Comparison of ENCODE assay signal across 14 cellular contexts in the genomic region with DNA sequence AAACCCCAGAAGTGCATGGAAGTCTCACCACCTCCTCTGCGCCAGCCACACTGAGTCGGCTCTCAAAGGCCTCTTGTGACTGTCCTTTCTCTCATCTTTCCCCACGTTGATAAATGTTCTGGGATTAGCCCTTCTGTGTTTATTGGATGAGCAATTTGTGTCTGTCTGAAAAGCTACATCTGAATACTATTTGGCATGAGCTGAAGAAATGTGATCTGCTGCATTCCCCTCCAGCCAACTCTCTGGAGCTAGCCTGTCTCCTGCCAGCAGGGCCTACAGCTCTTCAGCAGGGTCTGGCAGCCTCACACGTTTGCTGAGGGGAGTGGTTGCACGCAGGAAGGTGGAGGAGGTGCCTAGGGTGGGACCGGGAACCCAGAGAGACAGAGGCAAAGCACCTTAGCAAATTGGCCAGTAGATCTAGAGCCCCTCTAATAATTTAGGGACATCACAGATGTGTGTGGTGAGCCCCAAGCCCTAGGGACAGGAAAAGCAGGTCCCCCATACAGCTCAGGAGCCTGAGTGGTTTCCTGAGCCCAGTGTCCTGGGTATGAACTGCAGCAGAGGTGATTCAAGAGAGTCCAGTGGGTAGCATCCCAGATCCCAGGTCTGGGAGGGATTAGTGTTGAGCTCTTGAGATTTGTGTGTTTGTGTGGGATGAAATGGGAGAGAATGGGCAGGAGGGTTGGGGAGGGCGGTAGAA. TPM values are rescaled to one million over a fixed set of nuclear protein-coding genes. Genes with fewer than 3 reads are reported as not detected.
DNase-seq lines count a peak whose midpoint lies in the region; ATAC-seq, FAIRE-seq and TF ChIP-seq lines count a peak whose summit lies in the region.
"Had no signal": no experiment of that assay in that cellular context is flagged by ENCODE, and none has a peak within 500 bp of the region (broad histone marks: within the 10 kb centered on the region; RNA-seq: fewer than 3 reads in every experiment).

No MANE protein-coding gene starts in this region.

- WGBS in A549 (ENCODE audit: missing lambda C conversion rate): 56% methylated on average over 7 of the region's 7 CpGs
- WGBS in endodermal cell (ENCODE audit: insufficient coverage in 1 of 2, insufficient read length in 1 of 2), 2 experiments: 66 to 70% methylated on average over 4 to 7 of the region's 7 CpGs

- TF ChIP-seq EP300 in A549 (IDR thresholded peaks at IDR 0.05): no peak

- H3K36me3 ChIP-seq in endodermal cell (ENCODE audit: control insufficient read depth, insufficient read depth, low read length) (no peaks in the 10 kb centered on the region), PC-9 (ENCODE audit: low read depth) (no peaks in the 10 kb centered on the region)
- H3K36me3 ChIP-seq: BE2C had no signal

- no peak overlapping the region for H3K4me3 ChIP-seq in A549
- no peak overlapping the region for H3K4me3 ChIP-seq in endodermal cell (ENCODE audit: low read length)
- H3K4me3 ChIP-seq in PC-9: no peak overlapping the region

- no TSS peak for BruUV-seq in PC-9 (replicated peaks; lab: Mats Ljungman, UMichigan)

- intact Hi-C loops in PC-9 (cut with micrococcal nuclease; ENCODE audit: unreplicated experiment): no loop called here

- H3K9me3 Mint-ChIP-seq in endodermal cell: no peaks in the 10 kb centered on the region
- H3K9me3 Mint-ChIP-seq: activated T-cell treated with anti-CD3 and anti-CD28 coated beads, Interleukin-2, amount 50 U/mL, for 24 hours had no signal

- H3K27ac ChIP-seq in A549 (peak overlapping the region in 1 of 2 experiments; percentile 5; a peak in 2 of 6 replicates), endodermal cell (ENCODE audit: low read depth, low read length) (no peak overlapping the region), PC-9 (no peak overlapping the region)

- no peaks in the 10 kb centered on the region for H3F3A ChIP-seq in PC-9 (ENCODE audit: insufficient read depth, low read depth)

- H3K4me1 Mint-ChIP-seq in endodermal cell: peaks cover 22% of the 10 kb centered on the region

- POLR2A ChIA-PET in A549 (lab: Yijun Ruan, JAX) (no interaction called here), PC-9 (lab: Charles Lee; ENCODE audit: unreplicated experiment) (interaction anchor here (1.0 kb wide), 1 partner anchor 24 kb away, joined by 3 read pairs; no protein-coding TSS in a partner anchor)

- no peak overlapping the region for H3K4me2 ChIP-seq in A549
- no peak overlapping the region for H3K4me2 ChIP-seq in PC-9

- CTCF ChIA-PET in A549 (lab: Yijun Ruan, JAX): interaction anchor here (1.1 to 2.7 kb wide), 5 partner anchors 11 to 38 kb away, joined by 4 to 12 read pairs (median 6); no protein-coding TSS in a partner anchor
- CTCF ChIA-PET in PC-9 (lab: Charles Lee): no interaction called here

- no peak overlapping the region for H3K9ac ChIP-seq in endodermal cell (ENCODE audit: extremely low read depth, low read length, poor library complexity, severe bottlenecking)

- peak overlapping the region; percentile 38 for H3K27ac Mint-ChIP-seq in endodermal cell
- H3K27ac Mint-ChIP-seq: activated T-cell treated with anti-CD3 and anti-CD28 coated beads, Interleukin-2, amount 50 U/mL, for 24 hours had no signal

- TF ChIP-seq CTCF in A549 (IDR thresholded peaks at IDR 0.05): no peak
- peak; percentile 25 for TF ChIP-seq CTCF in endodermal cell (conservative IDR thresholded peaks at IDR 0.05)
- no peak for TF ChIP-seq CTCF in PC-9 (conservative IDR thresholded peaks at IDR 0.05)

- TF ChIP-seq POLR2A in A549 (IDR thresholded peaks at IDR 0.05; ENCODE audit: low read length): no peak

- no peaks in the 10 kb centered on the region for H3K9me2 ChIP-seq in PC-9 (ENCODE audit: insufficient read depth)

- DNase-seq in A549 (ENCODE audit: low read depth in 1 of 2, low spot score in 1 of 2) (no peak), NCI-H2029 treated with DMSO at 0.1 percent for 48 hours (lab: John Stamatoyannopoulos, UW) (peak; percentile 83), endodermal cell (peak; percentile 75), myocyte (ENCODE audit: low read depth) (peak; percentile 74), PC-9 (no peak), NCI-H187 (lab: John Stamatoyannopoulos, UW) (no peak)
- DNase-seq: activated T-cell treated with anti-CD3 and anti-CD28 coated beads, Interleukin-2, amount 50 U/mL, for 24 hours; BE2C; effector CD4-positive, alpha-beta T cell; NCI-H526; stimulated activated CD4-positive, alpha-beta T cell treated with anti-CD3 and anti-CD28 coated beads, Interleukin-4, amount 100 ng/mL, for 24 hours had no signal

- ATAC-seq in A549: peak; percentile 36 to 38; a peak in 4 of 6 replicates
- no peak for ATAC-seq in HG03039 (IDR thresholded peaks at IDR 0.05; ENCODE audit: unreplicated experiment)
- ATAC-seq in HG03045 (IDR thresholded peaks at IDR 0.05; ENCODE audit: unreplicated experiment): no peak

- no peak overlapping the region for H2AFZ ChIP-seq in PC-9

- no peak overlapping the region for H3K4me3 Mint-ChIP-seq in endodermal cell
- H3K4me3 Mint-ChIP-seq: activated T-cell treated with anti-CD3 and anti-CD28 coated beads, Interleukin-2, amount 50 U/mL, for 24 hours had no signal

- no peaks in the 10 kb centered on the region for H3K79me2 ChIP-seq in PC-9 (ENCODE audit: low read depth)

- H3K27me3 ChIP-seq in endodermal cell (ENCODE audit: control insufficient read depth, insufficient read depth, low read length, poor library complexity, severe bottlenecking) (no peaks in the 10 kb centered on the region), PC-9 (ENCODE audit: insufficient read depth, low read depth) (no peaks in the 10 kb centered on the region)
- H3K27me3 ChIP-seq: BE2C had no signal

- FAIRE-seq in A549 (lab: Jason Lieb, UNC): no peak

- H3K4me1 ChIP-seq in A549 (peaks cover 14% of the 10 kb centered on the region), endodermal cell (ENCODE audit: control insufficient read depth, insufficient read depth, low read length) (peaks cover 9% of the 10 kb centered on the region), PC-9 (replicated peaks; ENCODE audit: insufficient read depth) (peaks cover 28% of the 10 kb centered on the region)
- H3K4me1 ChIP-seq: BE2C had no signal

- H3K27me3 Mint-ChIP-seq in endodermal cell (ENCODE audit: insufficient read depth): peaks cover 4% of the 10 kb centered on the region
- H3K27me3 Mint-ChIP-seq: activated T-cell treated with anti-CD3 and anti-CD28 coated beads, Interleukin-2, amount 50 U/mL, for 24 hours had no signal

- TF ChIP-seq RAD21 in A549 (conservative IDR thresholded peaks at IDR 0.05 in 1 of 2, IDR thresholded peaks at IDR 0.05 in 1 of 2): no peak

- no peaks in the 10 kb centered on the region for H4K20me1 ChIP-seq in PC-9 (ENCODE audit: insufficient read depth)

- H3K36me3 Mint-ChIP-seq in endodermal cell (ENCODE audit: low read depth): no peaks in the 10 kb centered on the region

- H3K9me3 ChIP-seq in A549: no peaks in the 10 kb centered on the region
- no peaks in the 10 kb centered on the region for H3K9me3 ChIP-seq in endodermal cell (ENCODE audit: control insufficient read depth, low read length)
- no peaks in the 10 kb centered on the region for H3K9me3 ChIP-seq in PC-9 (ENCODE audit: insufficient read depth, low read depth)
- H3K9me3 ChIP-seq: BE2C had no signal

TF ChIP-seq in A549, 52 proteins besides CTCF, POLR2A, EP300 and RAD21 (continues in another document):
- TF ChIP-seq NR3C1 (IDR thresholded peaks at IDR 0.05): no peak
- no peak for TF ChIP-seq BCL3 (IDR thresholded peaks at IDR 0.05)
- TF ChIP-seq HDAC2 (IDR thresholded peaks at IDR 0.05): no peak
- no peak for TF ChIP-seq CHD2 (IDR thresholded peaks at IDR 0.05; ENCODE audit: low read length, partially characterized antibody)
- no peak for TF ChIP-seq TP53 (CRISPR knock-in tag; IDR thresholded peaks at IDR 0.05)
- TF ChIP-seq ZNF302 (CRISPR knock-in tag; IDR thresholded peaks at IDR 0.05): no peak
- no peak for TF ChIP-seq MYC (IDR thresholded peaks at IDR 0.05; ENCODE audit: borderline replicate concordance, low read length)
- no peak for TF ChIP-seq CBX8 (IDR thresholded peaks at IDR 0.05)

RNA-seq across cellular contexts. Expression of gene B4GALT1, which starts 20.5 kb away (rescaled TPM):
- 180 and 191 TPM in 2 replicates for polyA plus RNA-seq in A549 (2011; rRNA removed)
- polyA plus RNA-seq in A549 (2012; cell fraction: cytosol; rRNA removed): 52.5 and 77.2 TPM in 2 replicates
- polyA plus RNA-seq in A549 (2012; cell fraction: nucleus; rRNA removed): 58.3 and 75.3 TPM in 2 replicates
- polyA plus RNA-seq in A549 (2017; fragmentation: RNase III; extraction: RNeasy Plus Mini Kit Qiagen cat#74134 plus additional on column Dnase treatment): 140 to 182 TPM (median 167 TPM) in 3 replicates
- 251 and 259 TPM in 2 replicates for polyA minus RNA-seq in A549 (2011; rRNA and poly(A)+ RNA removed)
- total RNA-seq in endodermal cell: 10 to 100 TPM; 62.9 to 92.6 TPM
- polyA plus RNA-seq in endodermal cell (2013, experiment 1 of 2): 29.4 TPM
- 31.1 TPM for polyA plus RNA-seq in endodermal cell (2013, experiment 2 of 2)
- total RNA-seq in myocyte: 36.5 and 39.4 TPM in 2 replicates
- polyA plus RNA-seq in myocyte (2012): 118 TPM
- total RNA-seq in PC-9 (2021): 75.6 and 87.2 TPM in 2 replicates

RNA-seq across cellular contexts. Expression of gene SPINK4, which starts 52.3 kb away (rescaled TPM):
- polyA plus RNA-seq in A549 (2011; rRNA removed) (0.37 TPM in 1 of 2 replicates, not detected in the other), A549 (2017; fragmentation: RNase III; extraction: RNeasy Plus Mini Kit Qiagen cat#74134 plus additional on column Dnase treatment) (not detected in 3 replicates)
- 0.34 TPM in 1 of 2 replicates, not detected in the other for polyA plus RNA-seq in A549 (2012; cell fraction: cytosol; rRNA removed)
- polyA plus RNA-seq in A549 (2012; cell fraction: nucleus; rRNA removed): not detected in 2 replicates
- polyA minus RNA-seq in A549 (2011; rRNA and poly(A)+ RNA removed): not detected in 2 replicates
- total RNA-seq in endodermal cell (1 to 10 TPM; 1.3 to 1.4 TPM), myocyte (not detected in 2 replicates), PC-9 (2021) (not detected in 2 replicates)
- not detected for polyA plus RNA-seq in endodermal cell (2013, experiment 1 of 2)
- polyA plus RNA-seq in endodermal cell (2013, experiment 2 of 2): not detected
- polyA plus RNA-seq in myocyte (2012): not detected
- total RNA-seq: lung microvascular endothelial cell had no signal

Comparison
In these comparisons a context has a peak if more than half of its experiments do, and no peak if none do; other contexts are left out.
1. ATAC-seq: peak in A549 (2 of 2); none in HG03039 (single experiment) and HG03045 (single experiment).
2. DNase-seq: peak in NCI-H2029 treated with DMSO at 0.1 percent for 48 hours (single experiment), endodermal cell (single experiment) and myocyte (single experiment); none in A549 (0 of 2), PC-9 (0 of 2) and NCI-H187 (0 of 2).